In the genomic region with DNA sequence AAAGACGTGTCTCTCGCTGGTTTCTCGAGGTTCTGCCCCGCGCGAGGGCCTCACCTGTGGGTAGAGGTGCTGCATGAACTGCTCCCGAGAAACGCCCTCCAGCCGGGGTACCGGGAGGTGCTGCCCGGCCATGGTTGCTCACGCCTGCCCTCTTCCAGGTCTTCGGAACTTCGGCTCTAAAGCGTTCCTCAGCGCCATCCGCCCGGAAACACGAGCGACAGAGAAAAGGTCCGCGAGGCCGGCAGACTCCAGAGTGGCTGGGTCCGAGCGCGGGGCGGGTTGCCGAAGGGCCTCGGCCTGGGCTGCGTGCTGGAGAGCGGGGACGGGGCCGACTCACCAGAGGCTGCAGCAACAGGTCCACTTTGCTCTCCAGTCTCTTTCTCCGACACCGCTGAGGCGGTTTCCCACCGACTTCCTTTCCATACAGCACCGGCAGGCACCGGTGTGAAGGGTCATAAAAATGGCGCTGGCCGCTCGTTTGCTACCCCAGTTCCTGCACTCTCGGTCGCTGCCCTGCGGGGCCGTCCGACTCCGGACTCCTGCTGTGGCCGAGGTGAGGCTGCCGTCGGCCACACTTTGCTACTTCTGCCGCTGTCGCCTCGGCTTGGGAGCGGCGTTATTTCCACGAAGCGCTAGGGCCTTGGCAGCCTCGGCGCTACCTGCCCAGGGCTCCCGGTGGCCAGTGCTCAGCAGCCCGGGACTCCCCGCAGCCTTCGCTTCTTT, we compare ENCODE assay signal across 8 cellular contexts. TPM values are rescaled to one million over a fixed set of nuclear protein-coding genes. Genes with fewer than 3 reads are reported as not detected.
A peak's percentile ranks its signal among the peaks of the same experiment; 100 is the strongest.
DNase-seq lines count a peak whose midpoint lies in the region; TF ChIP-seq lines count a peak whose summit lies in the region.

A gene with protein sequence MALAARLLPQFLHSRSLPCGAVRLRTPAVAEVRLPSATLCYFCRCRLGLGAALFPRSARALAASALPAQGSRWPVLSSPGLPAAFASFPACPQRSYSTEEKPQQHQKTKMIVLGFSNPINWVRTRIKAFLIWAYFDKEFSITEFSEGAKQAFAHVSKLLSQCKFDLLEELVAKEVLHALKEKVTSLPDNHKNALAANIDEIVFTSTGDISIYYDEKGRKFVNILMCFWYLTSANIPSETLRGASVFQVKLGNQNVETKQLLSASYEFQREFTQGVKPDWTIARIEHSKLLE (plus strand): TSS at position 244 of the 723 bp plus-strand sequence. CDS start 217 bp downstream, at position 461.
A gene with protein sequence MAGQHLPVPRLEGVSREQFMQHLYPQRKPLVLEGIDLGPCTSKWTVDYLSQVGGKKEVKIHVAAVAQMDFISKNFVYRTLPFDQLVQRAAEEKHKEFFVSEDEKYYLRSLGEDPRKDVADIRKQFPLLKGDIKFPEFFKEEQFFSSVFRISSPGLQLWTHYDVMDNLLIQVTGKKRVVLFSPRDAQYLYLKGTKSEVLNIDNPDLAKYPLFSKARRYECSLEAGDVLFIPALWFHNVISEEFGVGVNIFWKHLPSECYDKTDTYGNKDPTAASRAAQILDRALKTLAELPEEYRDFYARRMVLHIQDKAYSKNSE (minus strand): TSS at position 153 of the 723 bp plus-strand sequence. CDS start 21 bp downstream, at position 132.

- H3K4me1 Mint-ChIP-seq in HFFc6 (ENCODE audit: low read depth) = peaks cover 31% of the 10 kb centered on the region
- peaks cover 67% of the 10 kb centered on the region for H3K4me1 Mint-ChIP-seq in activated naive CD4-positive, alpha-beta T cell treated with anti-CD3 and anti-CD28 coated beads, Interleukin-2, amount 10 ng/mL, durations not matched to agents 7 days and 5 days

- peaks cover 28% of the 10 kb centered on the region for H3K36me3 ChIP-seq in SK-N-MC (ENCODE audit: insufficient read depth, low read length)

- H3K27me3 Mint-ChIP-seq in HFFc6 (ENCODE audit: insufficient read depth) = no peaks in the 10 kb centered on the region; the same call in 1 of the 2 replicates
- no peaks in the 10 kb centered on the region for H3K27me3 Mint-ChIP-seq in activated naive CD4-positive, alpha-beta T cell treated with anti-CD3 and anti-CD28 coated beads, Interleukin-2, amount 10 ng/mL, durations not matched to agents 7 days and 5 days

- H3K9ac ChIP-seq in SK-N-MC (ENCODE audit: insufficient read length) = peak within 1 kb of the TSS; percentile 91

- TF ChIP-seq CTCF in HFFc6 (IDR thresholded peaks at IDR 0.05) = peak; percentile 53; the same call in 1 of the 2 replicates

- peak within 1 kb of the TSS; percentile 94 for H3K27ac Mint-ChIP-seq in HFFc6
- peak within 1 kb of the TSS; percentile 93 for H3K27ac Mint-ChIP-seq in activated naive CD4-positive, alpha-beta T cell treated with anti-CD3 and anti-CD28 coated beads, Interleukin-2, amount 10 ng/mL, durations not matched to agents 7 days and 5 days

- CTCF ChIA-PET in activated naive CD4-positive, alpha-beta T cell treated with anti-CD3 and anti-CD28 coated beads, Interleukin-2, amount 10 ng/mL, durations not matched to agents 7 days and 5 days (lab: Charles Lee) = interaction anchor here (1.0 kb wide), 1 partner anchor 15 kb away, joined by 3 read pairs; no protein-coding TSS in a partner anchor

- peak; percentile 79 for DNase-seq in HFFc6
- peak; percentile 80 for DNase-seq in NAMALWA (ENCODE audit: low spot score)
- DNase-seq in SK-N-MC (ENCODE audit: low read depth, low spot score) = no peak
- DNase-seq in activated naive CD4-positive, alpha-beta T cell treated with anti-CD3 and anti-CD28 coated beads, Interleukin-2, amount 10 ng/mL, durations not matched to agents 7 days and 5 days = peak; percentile 84
- DNase-seq in globus pallidus (ENCODE audit: low spot score) = peak; percentile 87
- DNase-seq in occipital lobe (lab: John Stamatoyannopoulos, UW) = peak; percentile 93

- H3K27ac ChIP-seq in SK-N-MC (peak within 1 kb of the TSS; percentile 79), temporal lobe (ENCODE audit: low read depth, low read length) (peak within 1 kb of the TSS; percentile 59)

- H3K36me3 Mint-ChIP-seq in HFFc6 (ENCODE audit: low read depth) = peaks cover 10% of the 10 kb centered on the region
- H3K36me3 Mint-ChIP-seq in activated naive CD4-positive, alpha-beta T cell treated with anti-CD3 and anti-CD28 coated beads, Interleukin-2, amount 10 ng/mL, durations not matched to agents 7 days and 5 days = peaks cover 22% of the 10 kb centered on the region

- H3K4me3 ChIP-seq in GM08714 (ENCODE audit: low read length) (peak within 1 kb of the TSS; percentile 93), SK-N-MC (peak within 1 kb of the TSS; percentile 95)

- H3K9me3 ChIP-seq in SK-N-MC (ENCODE audit: low read depth, low read length) = no peaks in the 10 kb centered on the region

- peak within 1 kb of the TSS; percentile 100 for H3K4me3 Mint-ChIP-seq in HFFc6
- H3K4me3 Mint-ChIP-seq in activated naive CD4-positive, alpha-beta T cell treated with anti-CD3 and anti-CD28 coated beads, Interleukin-2, amount 10 ng/mL, durations not matched to agents 7 days and 5 days = peak within 1 kb of the TSS; percentile 96

- H3K9me3 Mint-ChIP-seq in HFFc6 = no peaks in the 10 kb centered on the region
- H3K9me3 Mint-ChIP-seq in activated naive CD4-positive, alpha-beta T cell treated with anti-CD3 and anti-CD28 coated beads, Interleukin-2, amount 10 ng/mL, durations not matched to agents 7 days and 5 days = no peaks in the 10 kb centered on the region

RNA-seq across cellular contexts. Expression of the first gene that starts in this region (rescaled TPM):
- total RNA-seq in HFFc6 (2021; fragmentation: NEBNext Ultra II Directional; extraction: Animal tissue kit (Norgen Biotek cat#: 25700)) = 10 to 100 TPM; 18.7 to 23.3 (median 20.4) TPM
- total RNA-seq in occipital lobe = 19.5 TPM
- total RNA-seq in temporal lobe = 11.6 TPM

RNA-seq across cellular contexts. Expression of the second gene that starts in this region (rescaled TPM):
- 1 to 10 TPM; 4.0 to 5.8 (median 5.2) TPM for total RNA-seq in HFFc6 (2021; fragmentation: NEBNext Ultra II Directional; extraction: Animal tissue kit (Norgen Biotek cat#: 25700))
- total RNA-seq in occipital lobe (16.5 TPM), temporal lobe (10.8 TPM)
